Comparison of ENCODE assay signal across 8 cellular contexts in the genomic region with DNA sequence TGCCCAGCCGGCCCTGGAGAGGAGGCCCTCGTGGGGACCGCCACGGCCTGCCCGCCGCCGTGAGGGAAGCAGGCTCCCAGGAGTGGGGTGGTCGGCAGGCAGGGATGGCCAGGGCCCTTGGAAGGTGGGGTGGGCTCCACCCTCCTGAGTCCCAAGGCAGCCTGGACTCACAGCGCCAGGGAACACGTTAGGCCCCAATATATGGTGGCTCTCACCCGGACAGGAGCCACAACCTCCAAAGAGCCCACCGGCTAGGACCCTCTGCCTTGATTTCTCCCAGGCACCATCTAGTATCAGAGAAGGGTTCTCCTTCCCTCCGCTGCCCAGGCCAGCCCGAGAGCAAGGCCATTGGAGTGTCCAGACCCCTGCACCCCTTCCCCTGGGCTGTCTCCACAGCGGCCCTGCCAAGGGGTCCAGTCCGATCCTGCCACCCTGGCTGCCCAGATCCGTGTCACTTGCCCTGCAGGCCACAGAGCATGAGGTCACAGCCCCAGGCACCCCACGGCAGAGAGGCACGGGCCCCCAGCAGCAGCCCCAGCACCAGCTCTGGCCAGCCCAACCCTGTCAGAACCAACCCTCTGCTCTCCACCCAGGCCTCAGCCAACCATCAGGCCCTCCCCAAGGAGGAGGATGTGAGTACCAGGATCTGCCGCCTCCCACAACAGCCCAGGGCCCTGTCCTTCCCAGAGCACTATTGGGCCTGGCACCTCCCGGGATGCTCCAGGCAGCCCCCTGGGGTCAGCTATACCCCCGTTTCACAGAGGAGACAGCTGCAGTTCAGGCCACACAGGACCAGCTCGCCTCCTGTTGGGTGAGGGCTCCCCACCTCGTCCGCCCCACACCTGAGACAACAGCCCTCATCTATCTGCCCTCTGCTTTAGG. TPM values are rescaled to one million over a fixed set of nuclear protein-coding genes. Genes with fewer than 3 reads are reported as not detected.
DNase-seq lines count a peak whose midpoint lies in the region; ATAC-seq and TF ChIP-seq lines count a peak whose summit lies in the region.

No MANE protein-coding gene starts in this region.

- peak overlapping the region; percentile 27 to 59 for H3K27ac ChIP-seq in testis

- H3K4me1 ChIP-seq in testis, result no peaks in the 10 kb centered on the region

- no peak for ATAC-seq in activated CD4-positive, alpha-beta T cell treated with anti-CD3 and anti-CD28 coated beads for 36 hours
- ATAC-seq in activated T-helper 17 cell treated with anti-CD3 and anti-CD28 coated beads, Interleukin-2, amount 50 U/mL, for 72 hours (replicated peaks), result no peak
- ATAC-seq in GM18858 (IDR thresholded peaks at IDR 0.05; ENCODE audit: unreplicated experiment), result no peak

- H3K4me3 ChIP-seq in kidney epithelial cell (ENCODE audit: low read depth, low read length) (peak overlapping the region; percentile 37), testis (peak overlapping the region; percentile 35 to 43)

- no peaks in the 10 kb centered on the region for H3K9me3 ChIP-seq in testis

- 59% methylated on average over 16 to 24 of the region's 25 CpGs for WGBS in testis, 2 donors

- no peaks in the 10 kb centered on the region for H3K36me3 ChIP-seq in kidney epithelial cell (ENCODE audit: control insufficient read depth, insufficient read depth, low read length)
- no peaks in the 10 kb centered on the region for H3K36me3 ChIP-seq in testis (ENCODE audit: low read depth, missing control alignments)

- peak; percentile 28 for DNase-seq in activated CD4-positive, alpha-beta T cell treated with anti-CD3 and anti-CD28 coated beads for 36 hours
- DNase-seq in activated CD4-positive, alpha-beta T cell treated with anti-CD3 and anti-CD28 coated beads, Interleukin-2, amount 50 U/mL, for 48 hours, result no peak
- DNase-seq in kidney epithelial cell (ENCODE audit: low read depth), result no peak
- DNase-seq in testis, result no peak
- DNase-seq in superior temporal gyrus (ENCODE audit: extremely low spot score), result no peak
- DNase-seq in epidermal melanocyte (ENCODE audit: insufficient read length, low spot score), result no peak

- intact Hi-C loops in activated CD4-positive, alpha-beta T cell treated with anti-CD3 and anti-CD28 coated beads for 36 hours (cut with DNase I, micrococcal nuclease), result loop anchor here (1.0 to 2.0 kb wide), 7 partner anchors 17 to 617 kb away; a partner anchor contains a TSS
- intact Hi-C loops in testis (cut with DNase I; ENCODE audit: low total_unique reads), result no loop called here

- H3K27me3 ChIP-seq in kidney epithelial cell (ENCODE audit: control insufficient read depth, insufficient read depth, low read length), result no peaks in the 10 kb centered on the region
- no peaks in the 10 kb centered on the region for H3K27me3 ChIP-seq in testis

- CTCF ChIA-PET in activated CD4-positive, alpha-beta T cell treated with anti-CD3 and anti-CD28 coated beads for 36 hours (lab: Charles Lee), result no interaction called here

- no peak for TF ChIP-seq POLR2A in testis (IDR thresholded peaks at IDR 0.05)

- H3K27ac Mint-ChIP-seq in activated CD4-positive, alpha-beta T cell treated with anti-CD3 and anti-CD28 coated beads for 36 hours, result no peak overlapping the region
- peak overlapping the region; percentile 38 for H3K27ac Mint-ChIP-seq in activated T-helper 17 cell treated with anti-CD3 and anti-CD28 coated beads, Interleukin-2, amount 50 U/mL, for 72 hours

- peaks cover 4% of the 10 kb centered on the region for H3K36me3 Mint-ChIP-seq in activated CD4-positive, alpha-beta T cell treated with anti-CD3 and anti-CD28 coated beads for 36 hours (ENCODE audit: low read depth)
- H3K36me3 Mint-ChIP-seq in activated T-helper 17 cell treated with anti-CD3 and anti-CD28 coated beads, Interleukin-2, amount 50 U/mL, for 72 hours (ENCODE audit: low read depth), result peaks cover 14% of the 10 kb centered on the region

- H3K27me3 Mint-ChIP-seq in activated CD4-positive, alpha-beta T cell treated with anti-CD3 and anti-CD28 coated beads for 36 hours, result no peaks in the 10 kb centered on the region
- H3K27me3 Mint-ChIP-seq in activated T-helper 17 cell treated with anti-CD3 and anti-CD28 coated beads, Interleukin-2, amount 50 U/mL, for 72 hours, result no peaks in the 10 kb centered on the region

- H3K4me1 Mint-ChIP-seq in activated CD4-positive, alpha-beta T cell treated with anti-CD3 and anti-CD28 coated beads for 36 hours, result peaks cover 38% of the 10 kb centered on the region
- H3K4me1 Mint-ChIP-seq in activated T-helper 17 cell treated with anti-CD3 and anti-CD28 coated beads, Interleukin-2, amount 50 U/mL, for 72 hours, result peaks cover 12% of the 10 kb centered on the region

- no peaks in the 10 kb centered on the region for H3K9me3 Mint-ChIP-seq in activated CD4-positive, alpha-beta T cell treated with anti-CD3 and anti-CD28 coated beads for 36 hours (ENCODE audit: low read depth)
- no peaks in the 10 kb centered on the region for H3K9me3 Mint-ChIP-seq in activated T-helper 17 cell treated with anti-CD3 and anti-CD28 coated beads, Interleukin-2, amount 50 U/mL, for 72 hours

- POLR2A ChIA-PET in activated CD4-positive, alpha-beta T cell treated with anti-CD3 and anti-CD28 coated beads for 36 hours (lab: Charles Lee), result interaction anchor here (0.5 to 1.0 kb wide), 2 partner anchors 119 to 138 kb away, joined by 3 to 4 read pairs (median 3); a partner anchor contains a TSS

- no peak for TF ChIP-seq CTCF in kidney epithelial cell (IDR thresholded peaks at IDR 0.05; ENCODE audit: insufficient read depth, low read length, poor library complexity, severe bottlenecking)
- TF ChIP-seq CTCF in testis (IDR thresholded peaks at IDR 0.05), result no peak

- peak overlapping the region; percentile 11 for H3K4me3 Mint-ChIP-seq in activated CD4-positive, alpha-beta T cell treated with anti-CD3 and anti-CD28 coated beads for 36 hours
- H3K4me3 Mint-ChIP-seq in activated T-helper 17 cell treated with anti-CD3 and anti-CD28 coated beads, Interleukin-2, amount 50 U/mL, for 72 hours, result peak overlapping the region; percentile 74

RNA-seq across cellular contexts. Expression of a gene that starts 1.1 kb away (rescaled TPM):
- 10 to 100 TPM; 20.0 to 23.8 TPM for total RNA-seq in activated CD4-positive, alpha-beta T cell treated with anti-CD3 and anti-CD28 coated beads for 36 hours
- 10 to 100 TPM; 16.2 to 18.4 TPM for total RNA-seq in activated T-helper 17 cell treated with anti-CD3 and anti-CD28 coated beads, Interleukin-2, amount 50 U/mL, for 72 hours
- total RNA-seq in kidney epithelial cell (40.5 and 43.0 TPM in 2 replicates), testis (10 to 100 TPM; 30.6 to 32.0 TPM)
- 19.4 TPM for polyA plus RNA-seq in testis (ENCODE audit: insufficient read depth, low read depth, low replicate concordance)

RNA-seq across cellular contexts. Expression of a gene that starts 16.7 kb away (rescaled TPM):
- 10 to 100 TPM; 90.2 to 94.4 TPM for total RNA-seq in activated CD4-positive, alpha-beta T cell treated with anti-CD3 and anti-CD28 coated beads for 36 hours
- 10 to 100 TPM; 63.4 to 86.2 TPM for total RNA-seq in activated T-helper 17 cell treated with anti-CD3 and anti-CD28 coated beads, Interleukin-2, amount 50 U/mL, for 72 hours
- 107 and 137 TPM in 2 replicates for total RNA-seq in kidney epithelial cell
- total RNA-seq in testis, result 100 to 1,000 TPM; 108 to 119 TPM
- 161 TPM for polyA plus RNA-seq in testis (ENCODE audit: insufficient read depth, low read depth, low replicate concordance)

RNA-seq across cellular contexts. Expression of a gene that starts 28.1 kb away (rescaled TPM):
- total RNA-seq in activated CD4-positive, alpha-beta T cell treated with anti-CD3 and anti-CD28 coated beads for 36 hours, result 10 to 100 TPM; 22.9 to 40.8 TPM
- 10 to 100 TPM; 25.6 to 26.1 TPM for total RNA-seq in activated T-helper 17 cell treated with anti-CD3 and anti-CD28 coated beads, Interleukin-2, amount 50 U/mL, for 72 hours
- total RNA-seq in kidney epithelial cell, result 114 and 160 TPM in 2 replicates
- total RNA-seq in testis, result 100 to 1,000 TPM; 261 to 265 TPM
- polyA plus RNA-seq in testis (ENCODE audit: insufficient read depth, low read depth, low replicate concordance), result 121 TPM

RNA-seq across cellular contexts. Expression of a gene that starts 43.4 kb away (rescaled TPM):
- total RNA-seq in activated CD4-positive, alpha-beta T cell treated with anti-CD3 and anti-CD28 coated beads for 36 hours, result 10 to 100 TPM; 55.9 to 72.1 TPM
- 10 to 100 TPM; 21.8 to 41.9 TPM for total RNA-seq in activated T-helper 17 cell treated with anti-CD3 and anti-CD28 coated beads, Interleukin-2, amount 50 U/mL, for 72 hours
- 97.2 and 126 TPM in 2 replicates for total RNA-seq in kidney epithelial cell
- 100 to 1,000 TPM in 1 of 2 donors, 10 to 100 TPM in 1; 87.5 to 107 TPM for total RNA-seq in testis
- 79.2 TPM for polyA plus RNA-seq in testis (ENCODE audit: insufficient read depth, low read depth, low replicate concordance)

RNA-seq across cellular contexts. Expression of a gene that starts 48.0 kb away (rescaled TPM):
- total RNA-seq in activated CD4-positive, alpha-beta T cell treated with anti-CD3 and anti-CD28 coated beads for 36 hours, result 10 to 100 TPM; 11.5 to 13.0 TPM
- total RNA-seq in activated T-helper 17 cell treated with anti-CD3 and anti-CD28 coated beads, Interleukin-2, amount 50 U/mL, for 72 hours, result 10 to 100 TPM; 12.0 to 12.7 TPM
- 15.1 and 27.0 TPM in 2 replicates for total RNA-seq in kidney epithelial cell
- total RNA-seq in testis, result 10 to 100 TPM; 52.2 to 56.1 TPM
- polyA plus RNA-seq in testis (ENCODE audit: insufficient read depth, low read depth, low replicate concordance), result 33.2 TPM
